ENCODE assay signal across 18 cellular contexts in genomic region chr2:96098900-96099590, GRCh38. TPM values are rescaled to one million over a fixed set of nuclear protein-coding genes. Genes with fewer than 3 reads are reported as not detected.
DNase-seq lines count a peak whose midpoint lies in the region; ATAC-seq, FAIRE-seq and TF ChIP-seq lines count a peak whose summit lies in the region.
"Had no signal": no experiment of that assay in that cellular context is flagged by ENCODE, and none has a peak within 500 bp of the region (broad histone marks: within the 10 kb centered on the region; RNA-seq: fewer than 3 reads in every experiment).

No MANE protein-coding gene starts in this region.

- H3K27ac ChIP-seq in adrenal gland (peak overlapping the region in 3 of 5 donors; percentile 57 to 87 (median 69)), right atrium auricular region (peak overlapping the region; percentile 72 to 74), psoas muscle (peak overlapping the region; percentile 41)
- H3K27ac ChIP-seq: C4-2B had no signal

- TF ChIP-seq CTCF in adrenal gland (IDR thresholded peaks at IDR 0.05), result no peak
- peak in 1 of 2 donors; percentile 6 for TF ChIP-seq CTCF in right atrium auricular region (IDR thresholded peaks at IDR 0.05)
- no peak for TF ChIP-seq CTCF in psoas muscle (IDR thresholded peaks at IDR 0.05)
- no peak for TF ChIP-seq CTCF in GM20000 (IDR thresholded peaks at IDR 0.05; ENCODE audit: extremely low read depth, missing control alignments)

- peaks cover 0 to 13% of the 10 kb centered on the region in 2 donors for H3K4me1 ChIP-seq in adrenal gland (replicated peaks in 1 of 2)
- peaks cover 0 to 38% of the 10 kb centered on the region in 2 donors for H3K4me1 ChIP-seq in right atrium auricular region
- peaks cover 8% of the 10 kb centered on the region for H3K4me1 ChIP-seq in psoas muscle

- H3K36me3 ChIP-seq in adrenal gland (replicated peaks in 1 of 2), result no peaks in the 10 kb centered on the region
- H3K36me3 ChIP-seq in right atrium auricular region, result no peaks in the 10 kb centered on the region
- H3K36me3 ChIP-seq in psoas muscle (ENCODE audit: insufficient read depth in 1 of 2, low read depth in 1 of 2), result no peaks in the 10 kb centered on the region

- TF ChIP-seq POLR2A in GM12891 (IDR thresholded peaks at IDR 0.05; ENCODE audit: low read depth, low read length), result no peak
- no peak for TF ChIP-seq POLR2A in adrenal gland (IDR thresholded peaks at IDR 0.05)

- H3K4me3 ChIP-seq in adrenal gland, result no peak overlapping the region
- H3K4me3 ChIP-seq in right atrium auricular region, result no peak overlapping the region
- no peak overlapping the region for H3K4me3 ChIP-seq in psoas muscle

- intact Hi-C loops in adrenal gland (cut with DNase I) (no loop called here), psoas muscle (cut with DNase I) (no loop called here)

- no peak for FAIRE-seq in GM12891 (lab: Jason Lieb, UNC)
- FAIRE-seq: frontal cortex, GM18507 had no signal

- DNase-seq in GM12891 (ENCODE audit: insufficient read length, low spot score) (peak; percentile 1), adrenal gland (peak; percentile 37 to 80 (median 48)), right atrium auricular region (ENCODE audit: low spot score) (peak; percentile 63), psoas muscle (peak; percentile 49 to 76), NCI-H2171 (lab: John Stamatoyannopoulos, UW) (no peak), NCI-H446 treated with DMSO at 0.1 percent for 48 hours (lab: John Stamatoyannopoulos, UW) (no peak), GM20000 (ENCODE audit: low spot score) (no peak)
- DNase-seq: amygdala; effector CD8-positive, alpha-beta T cell; NCI-H1417 treated with DMSO at 0.1 percent for 48 hours; stimulated activated CD4-positive, alpha-beta T cell treated with anti-CD3 and anti-CD28 coated beads, Interleukin-4, amount 100 ng/mL, for 1 hour; stimulated activated naive CD4-positive, alpha-beta T cell treated with Interleukin-2 at 50 U/mL for 16 hours; T1000 had no signal

- WGBS in adrenal gland, 4 donors, result 35 to 50% (median 44%) methylated on average over 2 to 11 of the region's 11 CpGs
- WGBS in psoas muscle, 3 donors, result 32 to 41% (median 33%) methylated on average over 11 of the region's 11 CpGs

- H3K27me3 ChIP-seq in adrenal gland (no peaks in the 10 kb centered on the region), right atrium auricular region (no peaks in the 10 kb centered on the region), psoas muscle (ENCODE audit: insufficient read depth in 3 of 3, low read length in 2 of 3) (no peaks in the 10 kb centered on the region)

- ATAC-seq in psoas muscle, result peak in 3 of 4 donors; percentile 81 to 92 (median 89)
- ATAC-seq in GM18907 (IDR thresholded peaks at IDR 0.05; ENCODE audit: unreplicated experiment), result no peak

- H3K9me3 ChIP-seq in adrenal gland (replicated peaks in 1 of 3) (no peaks in the 10 kb centered on the region), right atrium auricular region (no peaks in the 10 kb centered on the region), psoas muscle (no peaks in the 10 kb centered on the region)

TF ChIP-seq in GM12891, 5 proteins besides CTCF, POLR2A, EP300 and RAD21:
- no peak for TF ChIP-seq POU2F2 (IDR thresholded peaks at IDR 0.05; ENCODE audit: low read depth, low read length)
- no peak for TF ChIP-seq TAF1 (IDR thresholded peaks at IDR 0.05; ENCODE audit: low read depth, low read length)
- no peak for TF ChIP-seq POLR2AphosphoS5 (IDR thresholded peaks at IDR 0.05; ENCODE audit: low read depth, low read length)
- no peak for TF ChIP-seq SPI1 (IDR thresholded peaks at IDR 0.05; ENCODE audit: low read depth, low read length)
- no peak for TF ChIP-seq PAX5 (IDR thresholded peaks at IDR 0.05; ENCODE audit: insufficient read depth, low read length, severe bottlenecking)

RNA-seq across cellular contexts. Expression of gene ADRA2B, which starts 17.3 kb away (rescaled TPM):
- 0.18 TPM for polyA plus RNA-seq in GM12891 (2012; ENCODE audit: low read depth, missing spikeins)
- total RNA-seq in adrenal gland (10 to 100 TPM in 1 of 8 donors, 1 to 10 TPM in 6, under 1 TPM in 1; 0.95 to 12.9 (median 4.3) TPM), right atrium auricular region (1 to 10 TPM in 1 of 2 donors, under 1 TPM in 1; 0.47 to 1.4 TPM), psoas muscle (1 to 10 TPM; 1.6 to 5.3 (median 2.8) TPM)
- polyA plus RNA-seq in adrenal gland (1 to 10 TPM; 1.2 to 5.5 (median 2.0) TPM), psoas muscle (1 to 10 TPM; 1.7 to 2.1 (median 1.9) TPM)
- total RNA-seq: G401 had no signal

RNA-seq across cellular contexts. Expression of gene ASTL, which starts 39.3 kb away (rescaled TPM):
- polyA plus RNA-seq in GM12891 (2012; ENCODE audit: low read depth, missing spikeins), result 1.7 TPM
- not detected for total RNA-seq in adrenal gland
- polyA plus RNA-seq in adrenal gland, result not detected
- total RNA-seq in right atrium auricular region, result not detected
- total RNA-seq in psoas muscle, result not detected
- under 1 TPM in 1 of 3 donors, not detected in 2; 0.03 TPM for polyA plus RNA-seq in psoas muscle
- total RNA-seq: frontal cortex had no signal

RNA-seq across cellular contexts. Expression of gene DUSP2, which starts 46.2 kb away (rescaled TPM):
- polyA plus RNA-seq in GM12891 (2012; ENCODE audit: low read depth, missing spikeins), result 84.2 TPM
- total RNA-seq in adrenal gland (1 to 10 TPM in 7 of 8 donors, under 1 TPM in 1; 0.97 to 4.7 (median 2.3) TPM), right atrium auricular region (1 to 10 TPM; 4.0 to 9.0 TPM), psoas muscle (1 to 10 TPM in 3 of 4 donors, under 1 TPM in 1; 0.64 to 2.4 (median 1.8) TPM)
- polyA plus RNA-seq in adrenal gland (1 to 10 TPM in 2 of 3 donors, under 1 TPM in 1; 0.48 to 2.4 (median 1.9) TPM), psoas muscle (1 to 10 TPM; 3.1 to 5.8 (median 4.1) TPM)

Comparison
In these comparisons a context has a peak if more than half of its experiments do, and no peak if none do; other contexts are left out.
1. DNase-seq: peak in GM12891 (single experiment), adrenal gland (7 of 7), right atrium auricular region (single experiment) and psoas muscle (2 of 2); none in NCI-H2171 (single experiment), NCI-H446 treated with DMSO at 0.1 percent for 48 hours (single experiment) and GM20000 (single experiment).
2. Peak in every context shown above with its lines, with median percentiles within 50 percentile points of each other: H3K27ac ChIP-seq.